1 cellular context compared by ENCODE assay signal in the genomic region with DNA sequence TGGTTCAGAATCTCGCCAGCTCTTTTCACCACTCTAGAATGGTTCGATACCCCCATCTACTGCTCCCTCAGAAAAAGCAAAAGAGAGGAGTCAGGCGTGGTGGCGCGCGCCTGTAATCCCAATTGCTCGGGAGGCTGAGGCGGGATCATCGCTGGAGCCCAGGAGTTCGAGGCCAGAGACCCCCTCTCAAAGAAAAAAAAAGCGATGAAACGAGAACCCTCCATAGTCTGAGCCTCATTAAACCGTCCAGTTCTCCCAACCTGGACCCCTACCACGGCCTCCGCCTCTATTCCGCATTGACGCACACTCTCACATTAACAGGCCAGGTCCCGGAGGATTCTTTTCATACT.
TF ChIP-seq lines count a peak whose summit lies in the region.

No MANE protein-coding gene starts in this region.

TF ChIP-seq in GM12878, 131 proteins besides CTCF, POLR2A, EP300 and RAD21:
- no peak for TF ChIP-seq CHD1 (IDR thresholded peaks at IDR 0.05; ENCODE audit: low read depth, low read length)
- 0 out of 2 replicates have a peak, but pooled peaks have one; percentile 15 for TF ChIP-seq CHD2 (IDR thresholded peaks at IDR 0.05; ENCODE audit: borderline replicate concordance, low read depth, low read length)
